Comparison of ENCODE assay signal across 8 cellular contexts in genomic region chr1:32773018-32773763, GRCh38. TPM values are rescaled to one million over a fixed set of nuclear protein-coding genes. Genes with fewer than 3 reads are reported as not detected.
DNase-seq lines count a peak whose midpoint lies in the region; ATAC-seq and TF ChIP-seq lines count a peak whose summit lies in the region.

No MANE protein-coding gene starts in this region.

- 24% methylated on average over 5 of the region's 9 CpGs for WGBS in right lobe of liver (ENCODE audit: insufficient coverage, low coverage, low lambda C conversion rate, missing lambda C conversion rate)

- ATAC-seq in HG02610 (IDR thresholded peaks at IDR 0.05; ENCODE audit: unreplicated experiment): peak; percentile 43
- peak; percentile 85 to 93 (median 86) for ATAC-seq in right lobe of liver
- ATAC-seq in HG02623 (IDR thresholded peaks at IDR 0.05; ENCODE audit: unreplicated experiment): no peak

- peak overlapping the region in 1 of 8 donors; percentile 34 for H3K4me3 Mint-ChIP-seq in CD4-positive, alpha-beta memory T cell
- H3K4me3 Mint-ChIP-seq in activated CD4-positive, alpha-beta T cell treated with anti-CD3 and anti-CD28 coated beads, Interleukin-2, amount 10 ng/mL, durations not matched to agents 24 days and 14 days: no peak overlapping the region

- H3K9me3 Mint-ChIP-seq in CD4-positive, alpha-beta memory T cell: no peaks in the 10 kb centered on the region
- no peaks in the 10 kb centered on the region for H3K9me3 Mint-ChIP-seq in activated CD4-positive, alpha-beta T cell treated with anti-CD3 and anti-CD28 coated beads, Interleukin-2, amount 10 ng/mL, durations not matched to agents 24 days and 14 days

- no peak overlapping the region for H3K27ac ChIP-seq in CD4-positive, alpha-beta memory T cell (ENCODE audit: low read depth, low read length)
- no peak overlapping the region for H3K27ac ChIP-seq in colonic mucosa
- no peak overlapping the region for H3K27ac ChIP-seq in right lobe of liver

- peaks cover 9% of the 10 kb centered on the region for H3K4me1 ChIP-seq in CD4-positive, alpha-beta memory T cell (ENCODE audit: insufficient read depth, low read length)
- no peaks in the 10 kb centered on the region for H3K4me1 ChIP-seq in colonic mucosa
- H3K4me1 ChIP-seq in right lobe of liver: no peaks in the 10 kb centered on the region

- no peaks in the 10 kb centered on the region for H3K9me3 ChIP-seq in CD4-positive, alpha-beta memory T cell (ENCODE audit: control insufficient read depth in 1 of 2, low read length in 2 of 2)
- H3K9me3 ChIP-seq in colonic mucosa: no peaks in the 10 kb centered on the region
- no peaks in the 10 kb centered on the region for H3K9me3 ChIP-seq in right lobe of liver

- intact Hi-C loops in CD4-positive, alpha-beta memory T cell (cut with micrococcal nuclease): loop anchor here (1.0 to 5.0 kb wide), 2 partner anchors 61 to 99 kb away; partner anchors contain the start of gene FNDC5
- intact Hi-C loops in activated CD4-positive, alpha-beta T cell treated with anti-CD3 and anti-CD28 coated beads, Interleukin-2, amount 10 ng/mL, durations not matched to agents 24 days and 14 days (cut with micrococcal nuclease): loop anchor here (1.0 to 10.0 kb wide), 4 partner anchors 61 to 328 kb away; partner anchors contain the start of gene FNDC5
- intact Hi-C loops in colonic mucosa (cut with DNase I): no loop called here
- intact Hi-C loops in right lobe of liver (cut with DNase I): loop anchor here (5.0 kb wide), 1 partner anchor 61 kb away; no protein-coding TSS in a partner anchor

- peak; percentile 67 to 72 (median 68) for DNase-seq in CD4-positive, alpha-beta memory T cell
- DNase-seq in NCI-H510A (lab: John Stamatoyannopoulos, UW) (peak; percentile 49), colonic mucosa (peak; percentile 84), right lobe of liver (peak; percentile 79 to 82 (median 81))
- peak; percentile 92 for DNase-seq in activated CD4-positive, alpha-beta T cell treated with anti-CD3 and anti-CD28 coated beads, Interleukin-2, amount 10 ng/mL, durations not matched to agents 24 days and 14 days
- DNase-seq in stimulated activated CD4-positive, alpha-beta T cell treated with anti-CD3 and anti-CD28 coated beads, TNF-alpha, amount 100 ng/mL, for 24 hours (ENCODE audit: low read depth in 3 of 3): peak; percentile 43 to 74 (median 59)

- peak overlapping the region in 3 of 7 donors; percentile 21 to 64 (median 24) for H3K27ac Mint-ChIP-seq in CD4-positive, alpha-beta memory T cell
- H3K27ac Mint-ChIP-seq in activated CD4-positive, alpha-beta T cell treated with anti-CD3 and anti-CD28 coated beads, Interleukin-2, amount 10 ng/mL, durations not matched to agents 24 days and 14 days: peak overlapping the region; percentile 35

- TF ChIP-seq CTCF in colonic mucosa (IDR thresholded peaks at IDR 0.05) (peak; percentile 85), right lobe of liver (IDR thresholded peaks at IDR 0.05) (peak; percentile 91 to 96 (median 94))

- no peaks in the 10 kb centered on the region for H3K27me3 ChIP-seq in CD4-positive, alpha-beta memory T cell (ENCODE audit: insufficient read depth, low read length)
- H3K27me3 ChIP-seq in colonic mucosa (no peaks in the 10 kb centered on the region), right lobe of liver (no peaks in the 10 kb centered on the region)

- peaks cover 17 to 31% of the 10 kb centered on the region in 2 donors for H3K36me3 Mint-ChIP-seq in CD4-positive, alpha-beta memory T cell
- peaks cover 38% of the 10 kb centered on the region for H3K36me3 Mint-ChIP-seq in activated CD4-positive, alpha-beta T cell treated with anti-CD3 and anti-CD28 coated beads, Interleukin-2, amount 10 ng/mL, durations not matched to agents 24 days and 14 days (ENCODE audit: low read depth)

- H3K36me3 ChIP-seq in CD4-positive, alpha-beta memory T cell (ENCODE audit: insufficient read depth, low read length): peaks cover 19% of the 10 kb centered on the region
- peaks cover 5% of the 10 kb centered on the region for H3K36me3 ChIP-seq in colonic mucosa
- H3K36me3 ChIP-seq in right lobe of liver: peaks cover 0 to 44% (median 14%) of the 10 kb centered on the region in 4 donors

- POLR2A ChIA-PET in CD4-positive, alpha-beta memory T cell (lab: Charles Lee; ENCODE audit: partially characterized antibody): interaction anchor here (1.0 to 3.1 kb wide), 5 partner anchors 44 to 253 kb away, joined by 4 to 17 read pairs (median 6); partner anchors contain the start of genes RBBP4, YARS1 and ZBTB8OS

- no peak for TF ChIP-seq POLR2A in right lobe of liver (IDR thresholded peaks at IDR 0.05)

- H3K4me3 ChIP-seq in CD4-positive, alpha-beta memory T cell (ENCODE audit: low read length in 2 of 2): no peak overlapping the region
- no peak overlapping the region for H3K4me3 ChIP-seq in colonic mucosa
- no peak overlapping the region for H3K4me3 ChIP-seq in right lobe of liver

- H3K27me3 Mint-ChIP-seq in CD4-positive, alpha-beta memory T cell: no peaks in the 10 kb centered on the region
- H3K27me3 Mint-ChIP-seq in activated CD4-positive, alpha-beta T cell treated with anti-CD3 and anti-CD28 coated beads, Interleukin-2, amount 10 ng/mL, durations not matched to agents 24 days and 14 days: no peaks in the 10 kb centered on the region

- peaks cover 5 to 16% (median 8%) of the 10 kb centered on the region in 4 donors for H3K4me1 Mint-ChIP-seq in CD4-positive, alpha-beta memory T cell
- H3K4me1 Mint-ChIP-seq in activated CD4-positive, alpha-beta T cell treated with anti-CD3 and anti-CD28 coated beads, Interleukin-2, amount 10 ng/mL, durations not matched to agents 24 days and 14 days: peaks cover 16% of the 10 kb centered on the region

- H3K9ac ChIP-seq in colonic mucosa (ENCODE audit: low read depth in 2 of 2, low read length in 2 of 2): peak overlapping the region in 1 of 2 donors; percentile 5

- CTCF ChIA-PET in CD4-positive, alpha-beta memory T cell (lab: Charles Lee; ENCODE audit: partially characterized antibody): interaction anchor here (0.7 to 8.2 kb wide), 27 partner anchors 8 to 372 kb away, joined by 3 to 184 read pairs (median 4); partner anchors contain the start of genes S100PBP and YARS1

RNA-seq across cellular contexts. Expression of gene YARS1, which starts 44.0 kb away (rescaled TPM):
- 100 to 1,000 TPM; 110 to 114 TPM for total RNA-seq in CD4-positive, alpha-beta memory T cell
- polyA plus RNA-seq in CD4-positive, alpha-beta memory T cell: 10 to 100 TPM; 46.6 to 70.0 TPM
- total RNA-seq in activated CD4-positive, alpha-beta T cell treated with anti-CD3 and anti-CD28 coated beads, Interleukin-2, amount 10 ng/mL, durations not matched to agents 24 days and 14 days: 206 and 214 TPM in 2 replicates
- total RNA-seq in colonic mucosa: 100 to 1,000 TPM in 1 of 2 donors, 10 to 100 TPM in 1; 60.2 to 116 TPM
- 10 to 100 TPM; 37.4 to 84.3 (median 53.5) TPM for total RNA-seq in right lobe of liver

RNA-seq across cellular contexts. Expression of gene S100PBP, which starts 44.3 kb away (rescaled TPM):
- total RNA-seq in CD4-positive, alpha-beta memory T cell: 10 to 100 TPM; 63.2 to 65.5 TPM
- polyA plus RNA-seq in CD4-positive, alpha-beta memory T cell: 10 to 100 TPM in 1 of 2 donors, 1 to 10 TPM in 1; 6.5 to 14.0 TPM
- total RNA-seq in activated CD4-positive, alpha-beta T cell treated with anti-CD3 and anti-CD28 coated beads, Interleukin-2, amount 10 ng/mL, durations not matched to agents 24 days and 14 days: 43.8 and 46.9 TPM in 2 replicates
- 10 to 100 TPM; 19.0 to 24.9 TPM for total RNA-seq in colonic mucosa
- total RNA-seq in right lobe of liver: 10 to 100 TPM in 4 of 6 experiments, 1 to 10 TPM in 2; 7.6 to 14.6 (median 10.5) TPM
